Comparison of ENCODE assay signal across 8 cellular contexts in the genomic region with DNA sequence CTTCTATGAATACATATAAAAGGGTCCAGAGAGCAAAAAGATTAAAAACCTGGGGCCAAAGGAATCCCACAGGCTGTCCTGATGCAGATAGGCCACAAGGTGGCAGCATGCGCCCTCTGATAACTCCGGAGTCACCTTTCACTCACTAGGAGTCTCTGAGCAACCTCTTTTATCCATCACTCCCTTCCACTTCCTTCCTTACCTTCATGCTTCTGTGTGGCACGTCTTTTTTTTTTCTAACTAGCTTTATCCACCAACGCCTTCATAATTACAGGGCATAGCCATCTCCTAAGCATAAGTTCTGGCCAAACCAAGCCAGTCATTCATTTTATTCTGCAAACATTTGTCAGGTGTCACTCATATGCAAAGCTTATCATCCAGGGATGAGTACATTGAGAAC. TPM values are rescaled to one million over a fixed set of nuclear protein-coding genes. Genes with fewer than 3 reads are reported as not detected.
A peak's percentile ranks its signal among the peaks of the same experiment; 100 is the strongest.
DNase-seq lines count a peak whose midpoint lies in the region; ATAC-seq and TF ChIP-seq lines count a peak whose summit lies in the region.

No MANE protein-coding gene starts in this region.

- H4K20me1 ChIP-seq in Karpas-422 (ENCODE audit: insufficient read depth, low read depth, low read length): no peaks in the 10 kb centered on the region; the same call in 1 of the 2 replicates
- no peaks in the 10 kb centered on the region for H4K20me1 ChIP-seq in PC-3 (ENCODE audit: low read length)

- POLR2A ChIA-PET in PC-3 (lab: Charles Lee; ENCODE audit: unreplicated experiment): interaction anchor here (0.5 to 0.6 kb wide), 2 partner anchors 115 to 571 kb away, joined by 3 to 4 read pairs; no protein-coding TSS in a partner anchor

- TF ChIP-seq CTCF in PC-3 (conservative IDR thresholded peaks at IDR 0.05; ENCODE audit: low read depth, low read length) (peak; percentile 97), esophagus muscularis mucosa (IDR thresholded peaks at IDR 0.05) (peak; percentile 85 to 90 (median 89)), nephron (IDR thresholded peaks at IDR 0.05; ENCODE audit: unreplicated experiment in 3 of 3) (peak; percentile 92 to 95 (median 93))

- CTCF ChIA-PET in PC-3 (lab: Charles Lee): interaction anchor here (0.7 kb wide), 1 partner anchor 273 kb away, joined by 3 read pairs; no protein-coding TSS in a partner anchor

- H3K9ac ChIP-seq in Karpas-422 (ENCODE audit: low read length): no peak overlapping the region
- H3K9ac ChIP-seq in PC-3 (ENCODE audit: low read length): no peak overlapping the region

- DNase-seq in EH (ENCODE audit: low read depth) (peak; percentile 71), Karpas-422 (peak; percentile 85), PC-3 (peak; percentile 89), activated T-cell treated with anti-CD3 and anti-CD28 coated beads for 48 hours (ENCODE audit: low read depth) (peak; percentile 41), esophagus muscularis mucosa (ENCODE audit: extremely low spot score) (peak; percentile 91)
- DNase-seq in stimulated activated naive CD8-positive, alpha-beta T cell treated with anti-CD3 and anti-CD28 coated beads, Interleukin-15, Interleukin-2, amounts not matched to agents 100 U/mL and 50 U/mL, for 24 hours: peak; percentile 66

- H3K9me3 Mint-ChIP-seq in nephron: no peaks in the 10 kb centered on the region

- no peak overlapping the region for H2AFZ ChIP-seq in Karpas-422 (ENCODE audit: low read length)
- no peak overlapping the region for H2AFZ ChIP-seq in PC-3 (ENCODE audit: low read length)

- no peak overlapping the region for H3K4me3 Mint-ChIP-seq in nephron

- no peak for TF ChIP-seq EP300 in esophagus muscularis mucosa (IDR thresholded peaks at IDR 0.05)

- H3K27me3 Mint-ChIP-seq in nephron (ENCODE audit: low read depth): peaks cover 36% of the 10 kb centered on the region

- peaks cover 4% of the 10 kb centered on the region for H3F3A ChIP-seq in PC-3 (ENCODE audit: low read length, unreplicated experiment)

- BruUV-seq in PC-3 (replicated peaks; lab: Mats Ljungman, UMichigan): no TSS peak

- H3K79me2 ChIP-seq in Karpas-422 (ENCODE audit: low read length) (no peaks in the 10 kb centered on the region), PC-3 (ENCODE audit: low read length) (no peaks in the 10 kb centered on the region)

- no peak overlapping the region for H3K27ac Mint-ChIP-seq in nephron

- H3K36me3 Mint-ChIP-seq in nephron (ENCODE audit: low read depth): no peaks in the 10 kb centered on the region

- TF ChIP-seq POLR2A in esophagus muscularis mucosa (IDR thresholded peaks at IDR 0.05; ENCODE audit: low read depth): no peak

- H3K4me1 ChIP-seq in Karpas-422 (ENCODE audit: low read length): no peaks in the 10 kb centered on the region
- H3K4me1 ChIP-seq in PC-3 (ENCODE audit: insufficient read depth, low read length): peaks cover 34% of the 10 kb centered on the region
- no peaks in the 10 kb centered on the region for H3K4me1 ChIP-seq in esophagus muscularis mucosa

- H3K9me3 ChIP-seq in Karpas-422 (ENCODE audit: low read length) (no peaks in the 10 kb centered on the region), PC-3 (ENCODE audit: low read length) (no peaks in the 10 kb centered on the region), esophagus muscularis mucosa (no peaks in the 10 kb centered on the region)

- H3K36me3 ChIP-seq in Karpas-422 (ENCODE audit: insufficient read depth, low read length): no peaks in the 10 kb centered on the region
- no peaks in the 10 kb centered on the region for H3K36me3 ChIP-seq in PC-3 (ENCODE audit: low read depth, low read length)
- H3K36me3 ChIP-seq in esophagus muscularis mucosa: no peaks in the 10 kb centered on the region

- no peaks in the 10 kb centered on the region for H3K27me3 ChIP-seq in Karpas-422 (ENCODE audit: low read length)
- H3K27me3 ChIP-seq in PC-3 (ENCODE audit: low read length): peaks cover 41% of the 10 kb centered on the region
- H3K27me3 ChIP-seq in esophagus muscularis mucosa: peaks cover 0 to 57% (median 4%) of the 10 kb centered on the region in 4 donors

- 2% methylated on average over 4 of the region's 4 CpGs for WGBS in esophagus muscularis mucosa

- H3K4me2 ChIP-seq in Karpas-422 (ENCODE audit: low read depth, low read length, poor library complexity, severe bottlenecking) (no peak overlapping the region), PC-3 (ENCODE audit: low read length) (no peak overlapping the region)

- intact Hi-C loops in PC-3 (cut with micrococcal nuclease): loop anchor here (1.0 to 10.0 kb wide), 5 partner anchors 138 to 392 kb away; a partner anchor contains a TSS
- intact Hi-C loops in esophagus muscularis mucosa (cut with DNase I): loop anchor here (2.0 kb wide), 1 partner anchor 142 kb away; no protein-coding TSS in a partner anchor

- ATAC-seq in PC-3: peak; percentile 68
- ATAC-seq in stimulated activated naive CD8-positive, alpha-beta T cell treated with anti-CD3 and anti-CD28 coated beads, Interleukin-15, Interleukin-2, amounts not matched to agents 100 U/mL and 50 U/mL, for 24 hours: no peak
- no peak for ATAC-seq in HG03045 (IDR thresholded peaks at IDR 0.05; ENCODE audit: unreplicated experiment)

- no peak overlapping the region for H3K4me3 ChIP-seq in Karpas-422 (ENCODE audit: low read length)
- H3K4me3 ChIP-seq in PC-3 (ENCODE audit: low read length): no peak overlapping the region
- no peak overlapping the region for H3K4me3 ChIP-seq in esophagus muscularis mucosa

- H3K4me1 Mint-ChIP-seq in nephron: no peaks in the 10 kb centered on the region

- H3K9me2 ChIP-seq in Karpas-422 (replicated peaks; ENCODE audit: insufficient read depth, low read length) (no peaks in the 10 kb centered on the region), PC-3 (replicated peaks; ENCODE audit: low read length) (no peaks in the 10 kb centered on the region)

- H3K27ac ChIP-seq in Karpas-422 (ENCODE audit: low read length): no peak overlapping the region
- H3K27ac ChIP-seq in PC-3 (ENCODE audit: low read length): no peak overlapping the region
- no peak overlapping the region for H3K27ac ChIP-seq in esophagus muscularis mucosa (replicated peaks in 1 of 4)

RNA-seq across cellular contexts. Expression of a gene that starts 3.9 kb away (rescaled TPM):
- total RNA-seq in Karpas-422 (2014; rRNA removed; shearing (Covaris generic); ENCODE audit: low replicate concordance): not detected in 2 replicates
- not detected in 2 replicates for total RNA-seq in PC-3 (2014; rRNA removed)
- total RNA-seq in esophagus muscularis mucosa: not detected

RNA-seq across cellular contexts. Expression of a gene that starts 5.1 kb away (rescaled TPM):
- total RNA-seq in Karpas-422 (2014; rRNA removed; shearing (Covaris generic); ENCODE audit: low replicate concordance): not detected in 2 replicates
- total RNA-seq in PC-3 (2014; rRNA removed) (482 and 559 TPM in 2 replicates), esophagus muscularis mucosa (100 to 1,000 TPM in 2 of 4 donors, 10 to 100 TPM in 2; 61.2 to 845 (median 119) TPM)

RNA-seq across cellular contexts. Expression of a gene that starts 22.9 kb away (rescaled TPM):
- not detected in 2 replicates for total RNA-seq in Karpas-422 (2014; rRNA removed; shearing (Covaris generic); ENCODE audit: low replicate concordance)
- total RNA-seq in PC-3 (2014; rRNA removed): not detected in 2 replicates
- 10 to 100 TPM in 1 of 4 donors, not detected in 3; 33.1 TPM for total RNA-seq in esophagus muscularis mucosa

RNA-seq across cellular contexts. Expression of a gene that starts 38.4 kb away (rescaled TPM):
- total RNA-seq in Karpas-422 (2014; rRNA removed; shearing (Covaris generic); ENCODE audit: low replicate concordance): not detected in 2 replicates
- 0.29 TPM in 1 of 2 replicates, not detected in the other for total RNA-seq in PC-3 (2014; rRNA removed)
- total RNA-seq in esophagus muscularis mucosa: 100 to 1,000 TPM in 1 of 4 donors, 10 to 100 TPM in 2, 1 to 10 TPM in 1; 9.9 to 155 (median 12.0) TPM

RNA-seq across cellular contexts. Expression of a gene that starts 39.8 kb away (rescaled TPM):
- total RNA-seq in Karpas-422 (2014; rRNA removed; shearing (Covaris generic); ENCODE audit: low replicate concordance): not detected in 2 replicates
- not detected in 2 replicates for total RNA-seq in PC-3 (2014; rRNA removed)
- not detected for total RNA-seq in esophagus muscularis mucosa

Comparison
In these comparisons a context has a peak if more than half of its experiments do, and no peak if none do; other contexts are left out.
1. DNase-seq: peak in every context shown above with its lines; median percentile 91 in esophagus muscularis mucosa; 89 in PC-3; 85 in Karpas-422; 71 in EH; 66 in stimulated activated naive CD8-positive, alpha-beta T cell treated with anti-CD3 and anti-CD28 coated beads, Interleukin-15, Interleukin-2, amounts not matched to agents 100 U/mL and 50 U/mL, for 24 hours; 41 in activated T-cell treated with anti-CD3 and anti-CD28 coated beads for 48 hours.
2. RNA of a gene that starts 5.1 kb away (total RNA-seq): 482 to 559 TPM in PC-3 and 61.2 to 845 TPM in esophagus muscularis mucosa; not detected in Karpas-422; every median in the first group is over 10 times any median in the second.
3. Peak in every context shown above with its lines, with median percentiles within 50 percentile points of each other: CTCF ChIP-seq.